In the genomic region with DNA sequence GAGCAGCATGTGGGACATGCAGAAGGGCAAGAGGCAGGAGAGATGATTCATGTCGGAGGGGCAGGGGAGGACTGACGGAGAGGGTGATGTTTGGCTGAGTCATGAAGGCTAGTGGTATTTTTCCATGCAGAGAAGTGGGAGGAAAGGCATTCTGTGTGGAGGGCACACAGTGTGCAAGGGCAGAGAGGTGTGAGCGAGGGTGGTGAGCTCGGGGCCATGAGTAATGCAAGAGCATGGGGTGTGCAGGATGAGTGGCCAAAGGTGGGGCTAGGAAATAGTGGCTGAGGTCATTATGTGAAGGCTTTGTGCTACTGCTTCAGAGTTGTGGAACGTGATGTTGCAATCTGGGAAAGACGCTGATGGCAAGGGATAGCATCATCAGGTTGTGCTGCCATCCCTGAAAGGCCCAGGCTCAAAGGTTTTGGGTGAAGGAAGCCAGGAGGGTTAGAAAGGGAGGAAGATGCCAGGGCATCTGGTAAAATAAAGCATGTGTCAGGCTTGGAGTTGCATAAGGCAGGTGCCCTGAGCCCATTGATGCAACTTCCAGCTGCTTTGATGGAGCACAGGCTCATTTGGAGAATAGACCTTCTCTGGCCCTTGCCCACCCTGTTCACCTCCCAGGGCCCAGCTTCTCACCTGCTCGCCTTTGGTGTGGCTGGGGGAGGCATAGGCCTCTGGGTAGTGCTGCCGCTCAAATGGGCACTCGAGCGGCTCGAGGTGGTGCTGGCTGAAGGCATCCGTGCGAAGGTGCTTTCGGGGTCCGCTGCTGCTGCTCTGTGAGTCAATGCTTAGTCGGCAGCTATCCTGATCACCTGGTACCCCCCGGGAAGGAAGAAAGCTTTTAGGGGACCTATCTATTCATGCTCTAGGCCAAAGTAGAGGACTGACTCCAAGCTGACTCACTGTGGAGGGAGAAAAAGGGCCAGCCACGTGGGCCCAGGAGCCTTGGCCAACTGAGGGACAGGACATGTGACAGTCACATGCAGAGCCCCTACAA, we compare ENCODE assay signal across 1 cellular context.
TF ChIP-seq lines count a peak whose summit lies in the region.

No MANE protein-coding gene starts in this region.

TF ChIP-seq in HepG2, 621 proteins besides CTCF, POLR2A, EP300 and RAD21 (continued from another document and continues in another):
- TF ChIP-seq HOXA7 (CRISPR knock-in tag; IDR thresholded peaks at IDR 0.05) (no peak), ZNF207 (IDR thresholded peaks at IDR 0.05; ENCODE audit: borderline replicate concordance) (no peak), U2AF1 (optimal IDR thresholded peaks at IDR 0.05; ENCODE audit: low read depth, low read length) (no peak), TRIM24 (CRISPR knock-in tag; IDR thresholded peaks at IDR 0.05) (no peak), SUZ12 (IDR thresholded peaks at IDR 0.05; ENCODE audit: low read depth, low read length) (no peak), HHEX (CRISPR knock-in tag; IDR thresholded peaks at IDR 0.05) (no peak), SP1 (IDR thresholded peaks at IDR 0.05) (no peak), SP1 (CRISPR knock-in tag; IDR thresholded peaks at IDR 0.05) (no peak), KLF12 (CRISPR knock-in tag; IDR thresholded peaks at IDR 0.05; ENCODE audit: borderline replicate concordance) (no peak), ZNF660 (CRISPR knock-in tag; IDR thresholded peaks at IDR 0.05; ENCODE audit: borderline replicate concordance, low read depth) (no peak), BCL6 (CRISPR knock-in tag; IDR thresholded peaks at IDR 0.05) (no peak; the same call in 1 of the 2 replicates), SRSF4 (IDR thresholded peaks at IDR 0.05; ENCODE audit: low read depth, low read length, poor library complexity, severe bottlenecking) (no peak), RFX5 (IDR thresholded peaks at IDR 0.05; ENCODE audit: low read depth, low read length) (no peak), ZNF780A (CRISPR knock-in tag; IDR thresholded peaks at IDR 0.05) (no peak), ZMYM2 (CRISPR knock-in tag; IDR thresholded peaks at IDR 0.05) (0 out of 2 replicates have a peak, but pooled peaks have one; percentile 13), SRY (CRISPR knock-in tag; IDR thresholded peaks at IDR 0.05) (no peak)
- TF ChIP-seq, protein P1, sequence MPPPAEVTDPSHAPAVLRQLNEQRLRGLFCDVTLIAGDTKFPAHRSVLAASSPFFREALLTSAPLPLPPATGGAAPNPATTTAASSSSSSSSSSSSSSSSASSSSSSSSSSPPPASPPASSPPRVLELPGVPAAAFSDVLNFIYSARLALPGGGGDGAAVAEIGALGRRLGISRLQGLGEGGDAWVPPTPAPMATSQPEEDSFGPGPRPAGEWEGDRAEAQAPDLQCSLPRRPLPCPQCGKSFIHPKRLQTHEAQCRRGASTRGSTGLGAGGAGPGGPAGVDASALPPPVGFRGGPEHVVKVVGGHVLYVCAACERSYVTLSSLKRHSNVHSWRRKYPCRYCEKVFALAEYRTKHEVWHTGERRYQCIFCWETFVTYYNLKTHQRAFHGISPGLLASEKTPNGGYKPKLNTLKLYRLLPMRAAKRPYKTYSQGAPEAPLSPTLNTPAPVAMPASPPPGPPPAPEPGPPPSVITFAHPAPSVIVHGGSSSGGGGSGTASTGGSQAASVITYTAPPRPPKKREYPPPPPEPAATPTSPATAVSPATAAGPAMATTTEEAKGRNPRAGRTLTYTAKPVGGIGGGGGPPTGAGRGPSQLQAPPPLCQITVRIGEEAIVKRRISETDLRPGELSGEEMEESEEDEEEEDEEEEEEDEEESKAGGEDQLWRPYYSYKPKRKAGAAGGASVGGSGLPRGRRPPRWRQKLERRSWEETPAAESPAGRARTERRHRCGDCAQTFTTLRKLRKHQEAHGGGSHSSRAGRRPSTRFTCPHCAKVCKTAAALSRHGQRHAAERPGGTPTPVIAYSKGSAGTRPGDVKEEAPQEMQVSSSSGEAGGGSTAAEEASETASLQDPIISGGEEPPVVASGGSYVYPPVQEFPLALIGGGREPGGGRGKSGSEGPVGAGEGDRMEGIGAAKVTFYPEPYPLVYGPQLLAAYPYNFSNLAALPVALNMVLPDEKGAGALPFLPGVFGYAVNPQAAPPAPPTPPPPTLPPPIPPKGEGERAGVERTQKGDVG (CRISPR knock-in tag; IDR thresholded peaks at IDR 0.05; ENCODE audit: borderline replicate concordance), result no peak
- TF ChIP-seq, protein P2, sequence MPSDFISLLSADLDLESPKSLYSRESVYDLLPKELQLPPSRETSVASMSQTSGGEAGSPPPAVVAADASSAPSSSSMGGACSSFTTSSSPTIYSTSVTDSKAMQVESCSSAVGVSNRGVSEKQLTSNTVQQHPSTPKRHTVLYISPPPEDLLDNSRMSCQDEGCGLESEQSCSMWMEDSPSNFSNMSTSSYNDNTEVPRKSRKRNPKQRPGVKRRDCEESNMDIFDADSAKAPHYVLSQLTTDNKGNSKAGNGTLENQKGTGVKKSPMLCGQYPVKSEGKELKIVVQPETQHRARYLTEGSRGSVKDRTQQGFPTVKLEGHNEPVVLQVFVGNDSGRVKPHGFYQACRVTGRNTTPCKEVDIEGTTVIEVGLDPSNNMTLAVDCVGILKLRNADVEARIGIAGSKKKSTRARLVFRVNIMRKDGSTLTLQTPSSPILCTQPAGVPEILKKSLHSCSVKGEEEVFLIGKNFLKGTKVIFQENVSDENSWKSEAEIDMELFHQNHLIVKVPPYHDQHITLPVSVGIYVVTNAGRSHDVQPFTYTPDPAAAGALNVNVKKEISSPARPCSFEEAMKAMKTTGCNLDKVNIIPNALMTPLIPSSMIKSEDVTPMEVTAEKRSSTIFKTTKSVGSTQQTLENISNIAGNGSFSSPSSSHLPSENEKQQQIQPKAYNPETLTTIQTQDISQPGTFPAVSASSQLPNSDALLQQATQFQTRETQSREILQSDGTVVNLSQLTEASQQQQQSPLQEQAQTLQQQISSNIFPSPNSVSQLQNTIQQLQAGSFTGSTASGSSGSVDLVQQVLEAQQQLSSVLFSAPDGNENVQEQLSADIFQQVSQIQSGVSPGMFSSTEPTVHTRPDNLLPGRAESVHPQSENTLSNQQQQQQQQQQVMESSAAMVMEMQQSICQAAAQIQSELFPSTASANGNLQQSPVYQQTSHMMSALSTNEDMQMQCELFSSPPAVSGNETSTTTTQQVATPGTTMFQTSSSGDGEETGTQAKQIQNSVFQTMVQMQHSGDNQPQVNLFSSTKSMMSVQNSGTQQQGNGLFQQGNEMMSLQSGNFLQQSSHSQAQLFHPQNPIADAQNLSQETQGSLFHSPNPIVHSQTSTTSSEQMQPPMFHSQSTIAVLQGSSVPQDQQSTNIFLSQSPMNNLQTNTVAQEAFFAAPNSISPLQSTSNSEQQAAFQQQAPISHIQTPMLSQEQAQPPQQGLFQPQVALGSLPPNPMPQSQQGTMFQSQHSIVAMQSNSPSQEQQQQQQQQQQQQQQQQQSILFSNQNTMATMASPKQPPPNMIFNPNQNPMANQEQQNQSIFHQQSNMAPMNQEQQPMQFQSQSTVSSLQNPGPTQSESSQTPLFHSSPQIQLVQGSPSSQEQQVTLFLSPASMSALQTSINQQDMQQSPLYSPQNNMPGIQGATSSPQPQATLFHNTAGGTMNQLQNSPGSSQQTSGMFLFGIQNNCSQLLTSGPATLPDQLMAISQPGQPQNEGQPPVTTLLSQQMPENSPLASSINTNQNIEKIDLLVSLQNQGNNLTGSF (CRISPR knock-in tag; IDR thresholded peaks at IDR 0.05), result peak; percentile 63; the same call in 1 of the 2 replicates
- TF ChIP-seq, protein P3, sequence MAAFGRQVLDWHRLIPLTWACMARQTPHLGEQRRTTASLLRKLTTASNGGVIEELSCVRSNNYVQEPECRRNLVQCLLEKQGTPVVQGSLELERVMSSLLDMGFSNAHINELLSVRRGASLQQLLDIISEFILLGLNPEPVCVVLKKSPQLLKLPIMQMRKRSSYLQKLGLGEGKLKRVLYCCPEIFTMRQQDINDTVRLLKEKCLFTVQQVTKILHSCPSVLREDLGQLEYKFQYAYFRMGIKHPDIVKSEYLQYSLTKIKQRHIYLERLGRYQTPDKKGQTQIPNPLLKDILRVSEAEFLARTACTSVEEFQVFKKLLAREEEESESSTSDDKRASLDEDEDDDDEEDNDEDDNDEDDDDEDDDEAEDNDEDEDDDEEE (CRISPR knock-in tag; IDR thresholded peaks at IDR 0.05), result no peak
- TF ChIP-seq, protein P4, sequence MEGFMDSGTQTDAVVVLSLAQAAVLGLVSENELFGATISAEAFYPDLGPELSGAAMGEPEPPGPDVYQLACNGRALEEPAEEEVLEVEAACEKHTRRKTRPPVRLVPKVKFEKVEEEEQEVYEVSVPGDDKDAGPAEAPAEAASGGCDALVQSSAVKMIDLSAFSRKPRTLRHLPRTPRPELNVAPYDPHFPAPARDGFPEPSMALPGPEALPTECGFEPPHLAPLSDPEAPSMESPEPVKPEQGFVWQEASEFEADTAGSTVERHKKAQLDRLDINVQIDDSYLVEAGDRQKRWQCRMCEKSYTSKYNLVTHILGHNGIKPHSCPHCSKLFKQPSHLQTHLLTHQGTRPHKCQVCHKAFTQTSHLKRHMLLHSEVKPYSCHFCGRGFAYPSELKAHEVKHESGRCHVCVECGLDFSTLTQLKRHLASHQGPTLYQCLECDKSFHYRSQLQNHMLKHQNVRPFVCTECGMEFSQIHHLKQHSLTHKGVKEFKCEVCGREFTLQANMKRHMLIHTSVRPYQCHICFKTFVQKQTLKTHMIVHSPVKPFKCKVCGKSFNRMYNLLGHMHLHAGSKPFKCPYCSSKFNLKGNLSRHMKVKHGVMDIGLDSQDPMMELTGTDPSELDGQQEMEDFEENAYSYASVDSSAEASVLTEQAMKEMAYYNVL (CRISPR knock-in tag; IDR thresholded peaks at IDR 0.05; ENCODE audit: borderline replicate concordance), result 0 out of 2 replicates have a peak, but pooled peaks have one; percentile 40
- TF ChIP-seq, protein P5, sequence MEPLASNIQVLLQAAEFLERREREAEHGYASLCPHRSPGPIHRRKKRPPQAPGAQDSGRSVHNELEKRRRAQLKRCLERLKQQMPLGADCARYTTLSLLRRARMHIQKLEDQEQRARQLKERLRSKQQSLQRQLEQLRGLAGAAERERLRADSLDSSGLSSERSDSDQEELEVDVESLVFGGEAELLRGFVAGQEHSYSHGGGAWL (CRISPR knock-in tag; IDR thresholded peaks at IDR 0.05), result no peak
- TF ChIP-seq, protein P6, sequence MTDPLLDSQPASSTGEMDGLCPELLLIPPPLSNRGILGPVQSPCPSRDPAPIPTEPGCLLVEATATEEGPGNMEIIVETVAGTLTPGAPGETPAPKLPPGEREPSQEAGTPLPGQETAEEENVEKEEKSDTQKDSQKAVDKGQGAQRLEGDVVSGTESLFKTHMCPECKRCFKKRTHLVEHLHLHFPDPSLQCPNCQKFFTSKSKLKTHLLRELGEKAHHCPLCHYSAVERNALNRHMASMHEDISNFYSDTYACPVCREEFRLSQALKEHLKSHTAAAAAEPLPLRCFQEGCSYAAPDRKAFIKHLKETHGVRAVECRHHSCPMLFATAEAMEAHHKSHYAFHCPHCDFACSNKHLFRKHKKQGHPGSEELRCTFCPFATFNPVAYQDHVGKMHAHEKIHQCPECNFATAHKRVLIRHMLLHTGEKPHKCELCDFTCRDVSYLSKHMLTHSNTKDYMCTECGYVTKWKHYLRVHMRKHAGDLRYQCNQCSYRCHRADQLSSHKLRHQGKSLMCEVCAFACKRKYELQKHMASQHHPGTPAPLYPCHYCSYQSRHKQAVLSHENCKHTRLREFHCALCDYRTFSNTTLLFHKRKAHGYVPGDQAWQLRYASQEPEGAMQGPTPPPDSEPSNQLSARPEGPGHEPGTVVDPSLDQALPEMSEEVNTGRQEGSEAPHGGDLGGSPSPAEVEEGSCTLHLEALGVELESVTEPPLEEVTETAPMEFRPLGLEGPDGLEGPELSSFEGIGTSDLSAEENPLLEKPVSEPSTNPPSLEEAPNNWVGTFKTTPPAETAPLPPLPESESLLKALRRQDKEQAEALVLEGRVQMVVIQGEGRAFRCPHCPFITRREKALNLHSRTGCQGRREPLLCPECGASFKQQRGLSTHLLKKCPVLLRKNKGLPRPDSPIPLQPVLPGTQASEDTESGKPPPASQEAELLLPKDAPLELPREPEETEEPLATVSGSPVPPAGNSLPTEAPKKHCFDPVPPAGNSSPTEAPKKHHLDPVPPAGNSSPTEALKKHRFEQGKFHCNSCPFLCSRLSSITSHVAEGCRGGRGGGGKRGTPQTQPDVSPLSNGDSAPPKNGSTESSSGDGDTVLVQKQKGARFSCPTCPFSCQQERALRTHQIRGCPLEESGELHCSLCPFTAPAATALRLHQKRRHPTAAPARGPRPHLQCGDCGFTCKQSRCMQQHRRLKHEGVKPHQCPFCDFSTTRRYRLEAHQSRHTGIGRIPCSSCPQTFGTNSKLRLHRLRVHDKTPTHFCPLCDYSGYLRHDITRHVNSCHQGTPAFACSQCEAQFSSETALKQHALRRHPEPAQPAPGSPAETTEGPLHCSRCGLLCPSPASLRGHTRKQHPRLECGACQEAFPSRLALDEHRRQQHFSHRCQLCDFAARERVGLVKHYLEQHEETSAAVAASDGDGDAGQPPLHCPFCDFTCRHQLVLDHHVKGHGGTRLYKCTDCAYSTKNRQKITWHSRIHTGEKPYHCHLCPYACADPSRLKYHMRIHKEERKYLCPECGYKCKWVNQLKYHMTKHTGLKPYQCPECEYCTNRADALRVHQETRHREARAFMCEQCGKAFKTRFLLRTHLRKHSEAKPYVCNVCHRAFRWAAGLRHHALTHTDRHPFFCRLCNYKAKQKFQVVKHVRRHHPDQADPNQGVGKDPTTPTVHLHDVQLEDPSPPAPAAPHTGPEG (CRISPR knock-in tag; IDR thresholded peaks at IDR 0.05), result no peak
- TF ChIP-seq, protein P7, sequence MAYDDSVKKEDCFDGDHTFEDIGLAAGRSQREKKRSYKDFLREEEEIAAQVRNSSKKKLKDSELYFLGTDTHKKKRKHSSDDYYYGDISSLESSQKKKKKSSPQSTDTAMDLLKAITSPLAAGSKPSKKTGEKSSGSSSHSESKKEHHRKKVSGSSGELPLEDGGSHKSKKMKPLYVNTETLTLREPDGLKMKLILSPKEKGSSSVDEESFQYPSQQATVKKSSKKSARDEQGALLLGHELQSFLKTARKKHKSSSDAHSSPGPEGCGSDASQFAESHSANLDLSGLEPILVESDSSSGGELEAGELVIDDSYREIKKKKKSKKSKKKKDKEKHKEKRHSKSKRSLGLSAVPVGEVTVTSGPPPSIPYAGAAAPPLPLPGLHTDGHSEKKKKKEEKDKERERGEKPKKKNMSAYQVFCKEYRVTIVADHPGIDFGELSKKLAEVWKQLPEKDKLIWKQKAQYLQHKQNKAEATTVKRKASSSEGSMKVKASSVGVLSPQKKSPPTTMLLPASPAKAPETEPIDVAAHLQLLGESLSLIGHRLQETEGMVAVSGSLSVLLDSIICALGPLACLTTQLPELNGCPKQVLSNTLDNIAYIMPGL (CRISPR knock-in tag; IDR thresholded peaks at IDR 0.05; ENCODE audit: borderline replicate concordance in 1 of 2, low read depth in 1 of 2), result no peak; a peak in 1 of 4 replicates
